ENCODE assay signal across 8 cellular contexts in genomic region chr1:53014791-53015507, GRCh38. TPM values are rescaled to one million over a fixed set of nuclear protein-coding genes. Genes with fewer than 3 reads are reported as not detected.
DNase-seq lines count a peak whose midpoint lies in the region; ATAC-seq and TF ChIP-seq lines count a peak whose summit lies in the region.

No MANE protein-coding gene starts in this region.

- no peak overlapping the region for H3K27ac ChIP-seq in SK-N-MC
- peak overlapping the region; percentile 69 for H3K27ac ChIP-seq in thymus (ENCODE audit: low read depth)

- peaks cover 8% of the 10 kb centered on the region for H3K4me1 ChIP-seq in thymus (ENCODE audit: control insufficient read depth, insufficient read depth, low read length)

- peaks cover 21% of the 10 kb centered on the region for H3K4me1 Mint-ChIP-seq in osteocyte (ENCODE audit: unreplicated experiment)

- no peaks in the 10 kb centered on the region for H3K36me3 ChIP-seq in SK-N-MC (ENCODE audit: insufficient read depth, low read length)
- H3K36me3 ChIP-seq in thymus (ENCODE audit: control insufficient read depth, insufficient read depth): no peaks in the 10 kb centered on the region

- peak overlapping the region; percentile 88 for H3K4me3 Mint-ChIP-seq in osteocyte (ENCODE audit: unreplicated experiment)

- 3% methylated on average over 9 of the region's 9 CpGs for WGBS in thymus

- H3K27me3 ChIP-seq in thymus (ENCODE audit: control insufficient read depth, insufficient read depth): no peaks in the 10 kb centered on the region

- H3K9ac ChIP-seq in SK-N-MC (ENCODE audit: insufficient read length): peak overlapping the region; percentile 74

- ATAC-seq in activated naive CD4-positive, alpha-beta T cell treated with anti-CD3 and anti-CD28 coated beads, Interleukin-2, amount 50 U/mL, for 72 hours: peak; percentile 100

- H3K9me3 ChIP-seq in SK-N-MC (ENCODE audit: low read depth, low read length): no peaks in the 10 kb centered on the region
- H3K9me3 ChIP-seq in thymus (ENCODE audit: control insufficient read depth): no peaks in the 10 kb centered on the region

- H3K9me3 Mint-ChIP-seq in activated naive CD4-positive, alpha-beta T cell treated with anti-CD3 and anti-CD28 coated beads, Interleukin-2, amount 50 U/mL, for 72 hours: no peaks in the 10 kb centered on the region
- no peaks in the 10 kb centered on the region for H3K9me3 Mint-ChIP-seq in osteocyte (ENCODE audit: unreplicated experiment)

- TF ChIP-seq CTCF in HFF-Myc (IDR thresholded peaks at IDR 0.05; ENCODE audit: low read depth, low read length, missing control alignments): no peak
- TF ChIP-seq CTCF in osteocyte (IDR thresholded peaks at IDR 0.05): no peak

- intact Hi-C loops in head of caudate nucleus (cut with DNase I): no loop called here

- peaks cover 0 to 12% of the 10 kb centered on the region in 2 donors for H3K36me3 Mint-ChIP-seq in activated naive CD4-positive, alpha-beta T cell treated with anti-CD3 and anti-CD28 coated beads, Interleukin-2, amount 50 U/mL, for 72 hours
- peaks cover 7% of the 10 kb centered on the region for H3K36me3 Mint-ChIP-seq in osteocyte (ENCODE audit: unreplicated experiment)

- in situ Hi-C loops in G401 (cut with HindIII; ENCODE audit: low sequenced_read_pairs): no loop called here

- peak overlapping the region; percentile 49 for H3K4me3 ChIP-seq in HFF-Myc (replicated peaks; ENCODE audit: low read depth, low read length)
- H3K4me3 ChIP-seq in SK-N-MC: peak overlapping the region; percentile 90
- peak overlapping the region; percentile 58 for H3K4me3 ChIP-seq in thymus (ENCODE audit: low read length)

- peak overlapping the region; percentile 18 to 68 for H3K27ac Mint-ChIP-seq in activated naive CD4-positive, alpha-beta T cell treated with anti-CD3 and anti-CD28 coated beads, Interleukin-2, amount 50 U/mL, for 72 hours
- peak overlapping the region; percentile 52 for H3K27ac Mint-ChIP-seq in osteocyte (ENCODE audit: unreplicated experiment)

- H3K27me3 Mint-ChIP-seq in osteocyte (ENCODE audit: unreplicated experiment): no peaks in the 10 kb centered on the region

- peak; percentile 88 for DNase-seq in G401 (ENCODE audit: low spot score)
- peak; percentile 79 for DNase-seq in HFF-Myc (ENCODE audit: extremely low read depth, low read depth)
- peak; percentile 67 for DNase-seq in NCI-H1092 (lab: John Stamatoyannopoulos, UW)
- DNase-seq in SK-N-MC (ENCODE audit: low read depth, low spot score): peak; percentile 78
- peak; percentile 72 to 74 for DNase-seq in activated naive CD4-positive, alpha-beta T cell treated with anti-CD3 and anti-CD28 coated beads, Interleukin-2, amount 50 U/mL, for 72 hours (ENCODE audit: low spot score in 2 of 2)
- DNase-seq in head of caudate nucleus: peak; percentile 51 to 91 (median 77)
- DNase-seq in osteocyte (ENCODE audit: extremely low spot score, unreplicated experiment): no peak

RNA-seq across cellular contexts. Expression of gene PODN, which starts 47.1 kb away (rescaled TPM):
- not detected in 2 replicates for total RNA-seq in G401 (2014; rRNA removed; shearing (Covaris generic))
- total RNA-seq in activated naive CD4-positive, alpha-beta T cell treated with anti-CD3 and anti-CD28 coated beads, Interleukin-2, amount 50 U/mL, for 72 hours: not detected
- total RNA-seq in osteocyte: 6.5 and 6.6 TPM in 2 replicates
- 4.8 TPM for polyA plus RNA-seq in thymus
